In genomic region chr13:28707629-28708427, GRCh38 we compare ENCODE assay signal across 8 cellular contexts. TPM values are rescaled to one million over a fixed set of nuclear protein-coding genes. Genes with fewer than 3 reads are reported as not detected.
DNase-seq lines count a peak whose midpoint lies in the region; ATAC-seq and TF ChIP-seq lines count a peak whose summit lies in the region.

No MANE protein-coding gene starts in this region.

- no peaks in the 10 kb centered on the region for H4K20me1 ChIP-seq in PC-9 (ENCODE audit: insufficient read depth)

- no peaks in the 10 kb centered on the region for H3K9me2 ChIP-seq in PC-9 (ENCODE audit: insufficient read depth)

- peak in 1 of 2 donors; percentile 47 for TF ChIP-seq EP300 in tibial nerve (IDR thresholded peaks at IDR 0.05)

- BruUV-seq in PC-9 (replicated peaks; lab: Mats Ljungman, UMichigan), result no TSS peak

- H3K27ac ChIP-seq in PC-9 (no peak overlapping the region), tibial nerve (no peak overlapping the region)

- CTCF ChIA-PET in AG04449 (lab: Yijun Ruan, JAX) (interaction anchor here (0.7 to 1.3 kb wide), 3 partner anchors 9 to 39 kb away, joined by 3 to 5 read pairs (median 3); no protein-coding TSS in a partner anchor), PC-9 (lab: Charles Lee) (no interaction called here)

- TF ChIP-seq POLR2A in tibial nerve (IDR thresholded peaks at IDR 0.05), result no peak

- intact Hi-C loops in PC-9 (cut with micrococcal nuclease; ENCODE audit: unreplicated experiment), result no loop called here

- TF ChIP-seq CTCF in AG04449 (IDR thresholded peaks at IDR 0.05; ENCODE audit: insufficient read depth, low read length, missing control alignments) (no peak), PC-9 (conservative IDR thresholded peaks at IDR 0.05) (no peak), tibial nerve (IDR thresholded peaks at IDR 0.05) (no peak)

- H3K9me3 ChIP-seq in PC-9 (ENCODE audit: insufficient read depth, low read depth) (no peaks in the 10 kb centered on the region), tibial nerve (no peaks in the 10 kb centered on the region)

- DNase-seq in AG04449 (ENCODE audit: low read depth, low spot score) (peak; percentile 84), PC-9 (peak in 1 of 2 experiments; percentile 47), germinal center (ENCODE audit: low spot score) (peak; percentile 42), T1000 (lab: John Stamatoyannopoulos, UW) (no peak), NCI-H2227 treated with DMSO at 0.1 percent for 48 hours (lab: John Stamatoyannopoulos, UW) (no peak), tibial nerve (ENCODE audit: low spot score in 2 of 2) (no peak)

- POLR2A ChIA-PET in AG04449 (lab: Yijun Ruan, JAX) (no interaction called here), PC-9 (lab: Charles Lee; ENCODE audit: unreplicated experiment) (no interaction called here)

- H3F3A ChIP-seq in PC-9 (ENCODE audit: insufficient read depth, low read depth), result no peaks in the 10 kb centered on the region

- no peaks in the 10 kb centered on the region for H3K27me3 ChIP-seq in PC-9 (ENCODE audit: insufficient read depth, low read depth)
- H3K27me3 ChIP-seq in tibial nerve, result no peaks in the 10 kb centered on the region

- H2AFZ ChIP-seq in PC-9, result peak overlapping the region; percentile 63; the same call in 1 of the 2 replicates

- H3K79me2 ChIP-seq in PC-9 (ENCODE audit: low read depth), result no peaks in the 10 kb centered on the region

- no peaks in the 10 kb centered on the region for H3K36me3 ChIP-seq in PC-9 (ENCODE audit: low read depth)
- peaks cover 0 to 35% (median 0%) of the 10 kb centered on the region in 3 donors for H3K36me3 ChIP-seq in tibial nerve

- H3K4me1 ChIP-seq in PC-9 (replicated peaks; ENCODE audit: insufficient read depth), result no peaks in the 10 kb centered on the region
- no peaks in the 10 kb centered on the region for H3K4me1 ChIP-seq in tibial nerve

- peak overlapping the region; percentile 1; the same call in 1 of the 2 replicates for H3K4me2 ChIP-seq in PC-9

- WGBS in tibial nerve, 2 donors, result 66 to 75% methylated on average over 5 of the region's 5 CpGs

- peak; percentile 98 for ATAC-seq in GM18858 (IDR thresholded peaks at IDR 0.05; ENCODE audit: unreplicated experiment)
- peak; percentile 96 for ATAC-seq in HG02943 (IDR thresholded peaks at IDR 0.05; ENCODE audit: low read depth, unreplicated experiment)

- H3K4me3 ChIP-seq in AG04449 (ENCODE audit: low read depth, low read length) (peak overlapping the region; percentile 24; the same call in 1 of the 2 replicates), PC-9 (no peak overlapping the region), tibial nerve (no peak overlapping the region)

RNA-seq across cellular contexts. Expression of gene SLC46A3, which starts 10.9 kb away (rescaled TPM):
- total RNA-seq in PC-9 (2021) (0.15 and 0.25 TPM in 2 replicates), tibial nerve (10 to 100 TPM in 2 of 4 donors, 1 to 10 TPM in 2; 6.5 to 12.0 (median 9.0) TPM)

RNA-seq across cellular contexts. Expression of gene POMP, which starts 48.9 kb away (rescaled TPM):
- 44.2 and 63.7 TPM in 2 replicates for total RNA-seq in PC-9 (2021)
- 10 to 100 TPM; 37.5 to 60.3 (median 52.0) TPM for total RNA-seq in tibial nerve

Comparison
In these comparisons a context has a peak if more than half of its experiments do, and no peak if none do; other contexts are left out.
1. DNase-seq: peak in AG04449 (single experiment) and germinal center (single experiment); none in T1000 (single experiment), NCI-H2227 treated with DMSO at 0.1 percent for 48 hours (single experiment) and tibial nerve (0 of 2).